Comparison of ENCODE assay signal across 6 cellular contexts in the genomic region with DNA sequence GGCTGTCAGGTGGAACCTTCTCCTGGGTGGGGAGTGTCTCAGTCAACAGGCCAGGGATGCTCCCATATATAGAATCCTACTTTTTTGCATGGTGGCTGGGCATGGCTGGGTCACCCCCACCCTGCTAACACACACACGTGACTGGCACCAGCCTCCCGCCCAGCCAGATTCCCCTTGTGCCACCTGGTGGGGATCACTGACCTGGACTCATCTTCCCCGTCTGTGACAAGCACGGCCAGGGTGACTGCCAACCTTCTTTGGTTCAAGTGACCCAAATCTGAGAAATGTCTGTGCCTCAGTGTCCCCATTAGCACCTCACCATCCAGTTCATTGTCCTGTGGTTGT.
DNase-seq lines count a peak whose midpoint lies in the region; ATAC-seq lines count a peak whose summit lies in the region.

No MANE protein-coding gene starts in this region.

- H3K36me3 ChIP-seq in mucosa of stomach (ENCODE audit: control insufficient read depth, insufficient read depth, low read length): no peaks in the 10 kb centered on the region

- peaks cover 22% of the 10 kb centered on the region for H3K4me1 ChIP-seq in mucosa of stomach (ENCODE audit: control insufficient read depth, insufficient read depth, low read length)

- peak overlapping the region; percentile 81 for H3K27ac Mint-ChIP-seq in activated naive CD8-positive, alpha-beta T cell treated with anti-CD3 and anti-CD28 coated beads, Interleukin-2, amount 50 U/mL, for 24 hours

- H3K36me3 Mint-ChIP-seq in activated naive CD8-positive, alpha-beta T cell treated with anti-CD3 and anti-CD28 coated beads, Interleukin-2, amount 50 U/mL, for 24 hours (ENCODE audit: low read depth): no peaks in the 10 kb centered on the region

- ATAC-seq in HG03439 (IDR thresholded peaks at IDR 0.05; ENCODE audit: unreplicated experiment) (peak; percentile 14), GM19023 (IDR thresholded peaks at IDR 0.05; ENCODE audit: unreplicated experiment) (no peak), GM19328 (IDR thresholded peaks at IDR 0.05; ENCODE audit: unreplicated experiment) (no peak)
- peak; percentile 3 for ATAC-seq in activated naive CD8-positive, alpha-beta T cell treated with anti-CD3 and anti-CD28 coated beads, Interleukin-2, amount 50 U/mL, for 24 hours

- H3K9me3 Mint-ChIP-seq in activated naive CD8-positive, alpha-beta T cell treated with anti-CD3 and anti-CD28 coated beads, Interleukin-2, amount 50 U/mL, for 24 hours: no peaks in the 10 kb centered on the region

- peak overlapping the region; percentile 80 for H3K4me3 Mint-ChIP-seq in activated naive CD8-positive, alpha-beta T cell treated with anti-CD3 and anti-CD28 coated beads, Interleukin-2, amount 50 U/mL, for 24 hours

- peaks cover 4% of the 10 kb centered on the region for H3K27me3 Mint-ChIP-seq in activated naive CD8-positive, alpha-beta T cell treated with anti-CD3 and anti-CD28 coated beads, Interleukin-2, amount 50 U/mL, for 24 hours

- peak overlapping the region; percentile 80 for H3K9ac ChIP-seq in mucosa of stomach (ENCODE audit: low read length)

- DNase-seq in activated naive CD8-positive, alpha-beta T cell treated with anti-CD3 and anti-CD28 coated beads, Interleukin-2, amount 50 U/mL, for 24 hours: no peak
- DNase-seq in NCI-H446 treated with DMSO at 0.1 percent for 48 hours (lab: John Stamatoyannopoulos, UW): no peak

- H3K27me3 ChIP-seq in mucosa of stomach (ENCODE audit: control insufficient read depth, insufficient read depth, low read length): no peaks in the 10 kb centered on the region

- H3K4me1 Mint-ChIP-seq in activated naive CD8-positive, alpha-beta T cell treated with anti-CD3 and anti-CD28 coated beads, Interleukin-2, amount 50 U/mL, for 24 hours: peaks cover 46% of the 10 kb centered on the region

- H3K9me3 ChIP-seq in mucosa of stomach (ENCODE audit: control insufficient read depth, low read length): no peaks in the 10 kb centered on the region

- peak overlapping the region; percentile 40 for H3K4me3 ChIP-seq in mucosa of stomach (ENCODE audit: low read length)

Comparison
In these comparisons a context has a peak if more than half of its experiments do, and no peak if none do; other contexts are left out.
1. ATAC-seq: peak in HG03439 (single experiment) and activated naive CD8-positive, alpha-beta T cell treated with anti-CD3 and anti-CD28 coated beads, Interleukin-2, amount 50 U/mL, for 24 hours (single experiment); none in GM19023 (single experiment) and GM19328 (single experiment).